ENCODE assay signal across 13 cellular contexts in genomic region chr2:109447251-109447661, GRCh38.
DNase-seq lines count a peak whose midpoint lies in the region; ATAC-seq, FAIRE-seq and TF ChIP-seq lines count a peak whose summit lies in the region.
"Had no signal": no experiment of that assay in that cellular context is flagged by ENCODE, and none has a peak within 500 bp of the region (broad histone marks: within the 10 kb centered on the region; RNA-seq: fewer than 3 reads in every experiment).

No MANE protein-coding gene starts in this region.

- H3K27me3 ChIP-seq in IMR-90 (ENCODE audit: control insufficient read depth, insufficient read depth, low read length), result no peaks in the 10 kb centered on the region
- no peaks in the 10 kb centered on the region for H3K27me3 ChIP-seq in lower lobe of right lung (ENCODE audit: low read depth)

- 10% methylated on average over 2 of the region's 9 CpGs; no CpG with 5 or more reads in 1 of the 2 experiments for WGBS in IMR-90 (ENCODE audit: extremely low coverage in 2 of 2, insufficient read length in 1 of 2), 2 experiments

- in situ Hi-C loops in IMR-90 (cut with MboI; ENCODE audit: low sequenced_read_pairs), result no loop called here

- H3K4me3 ChIP-seq in IMR-90 (ENCODE audit: insufficient read depth, low read depth, low read length) (no peak overlapping the region), lower lobe of right lung (no peak overlapping the region)

- peak; percentile 95 for ATAC-seq in IMR-90 (ENCODE audit: low read depth)
- ATAC-seq in lower lobe of right lung, result no peak
- ATAC-seq: stimulated activated naive CD8-positive, alpha-beta T cell treated with anti-CD3 and anti-CD28 coated beads, Interleukin-15, amount 100 ng/mL, for 72 hours had no signal

- H2BK120ac ChIP-seq in IMR-90 (ENCODE audit: low read depth, low read length), result no peak overlapping the region

- H3K9me3 Mint-ChIP-seq in progenitor cell of endocrine pancreas (ENCODE audit: low read depth), result peaks cover 20% of the 10 kb centered on the region

- H3K18ac ChIP-seq in IMR-90 (ENCODE audit: low read depth, low read length), result no peak overlapping the region

- peaks cover 10% of the 10 kb centered on the region for H3K9me3 ChIP-seq in IMR-90 (ENCODE audit: control insufficient read depth, insufficient read depth, low read length)
- peaks cover 21% of the 10 kb centered on the region for H3K9me3 ChIP-seq in lower lobe of right lung

- dilution Hi-C loops in IMR-90 (cut with HindIII; ENCODE audit: low sequenced_read_pairs, unreplicated experiment), result no loop called here

- BruUV-seq in IMR-90 (replicated peaks; lab: Mats Ljungman, UMichigan), result no TSS peak

- no peak overlapping the region for H3K56ac ChIP-seq in IMR-90 (ENCODE audit: extremely low read depth, insufficient read depth, low read length)

- no peaks in the 10 kb centered on the region for H3K27me3 Mint-ChIP-seq in progenitor cell of endocrine pancreas
- H3K27me3 Mint-ChIP-seq: stimulated activated naive CD8-positive, alpha-beta T cell treated with anti-CD3 and anti-CD28 coated beads, Interleukin-15, amount 100 ng/mL, for 72 hours had no signal

- POLR2A ChIA-PET in IMR-90 (lab: Charles Lee; ENCODE audit: unreplicated experiment), result interaction anchor here (0.6 kb wide), 1 partner anchor 21 kb away, joined by 13 read pairs; no protein-coding TSS in a partner anchor

- TF ChIP-seq POLR2A in IMR-90 (IDR thresholded peaks at IDR 0.05; ENCODE audit: low read depth, low read length), result no peak

- CTCF ChIA-PET in IMR-90 (lab: Yijun Ruan, JAX), result interaction anchor here (0.7 kb wide), 1 partner anchor 67 kb away, joined by 3 read pairs; no protein-coding TSS in a partner anchor

- TF ChIP-seq CTCF in IMR-90 (conservative IDR thresholded peaks at IDR 0.05; ENCODE audit: low read depth, low read length) (no peak), lower lobe of right lung (IDR thresholded peaks at IDR 0.05) (no peak), GM20000 (IDR thresholded peaks at IDR 0.05; ENCODE audit: extremely low read depth, missing control alignments) (no peak), progenitor cell of endocrine pancreas (IDR thresholded peaks at IDR 0.05; ENCODE audit: unreplicated experiment) (no peak)

- DNase-seq in IMR-90 (peak; percentile 98), brain pericyte (ENCODE audit: low read depth, low spot score) (peak; percentile 88), medulla oblongata (ENCODE audit: extremely low spot score) (peak; percentile 15), urothelium cell line (ENCODE audit: low spot score) (peak; percentile 68), lower lobe of right lung (no peak), GM20000 (ENCODE audit: low spot score) (no peak), progenitor cell of endocrine pancreas (ENCODE audit: low spot score, unreplicated experiment) (no peak)
- DNase-seq: activated T-cell treated with anti-CD3 and anti-CD28 coated beads for 4 hours; NCI-H69; small intestine; stimulated activated naive CD8-positive, alpha-beta T cell treated with anti-CD3 and anti-CD28 coated beads, Interleukin-15, amount 100 ng/mL, for 72 hours had no signal

- no peak overlapping the region for H4K8ac ChIP-seq in IMR-90 (ENCODE audit: low read depth in 2 of 2, low read length in 2 of 2)

- H2AK5ac ChIP-seq in IMR-90 (ENCODE audit: low read depth, low read length), result no peak overlapping the region

- H3K36me3 Mint-ChIP-seq in progenitor cell of endocrine pancreas (ENCODE audit: insufficient read depth), result no peaks in the 10 kb centered on the region

- peaks cover 26% of the 10 kb centered on the region; the same call in 1 of the 2 replicates for H4K20me1 ChIP-seq in IMR-90 (ENCODE audit: insufficient read depth, low read length)

- FAIRE-seq in urothelium cell line (lab: Jason Lieb, UNC), result peak; percentile 32
- FAIRE-seq: keratinocyte, small intestine had no signal

- no peak overlapping the region for H3K4me2 ChIP-seq in IMR-90 (ENCODE audit: low read depth, low read length)

- H3K27ac ChIP-seq in IMR-90 (ENCODE audit: insufficient read depth, low read length) (no peak overlapping the region), lower lobe of right lung (no peak overlapping the region)

- intact Hi-C loops in IMR-90 (cut with micrococcal nuclease) (loop anchor here (1.0 to 5.0 kb wide), 3 partner anchors 40 to 280 kb away; no protein-coding TSS in a partner anchor), lower lobe of right lung (cut with DNase I) (no loop called here)

- H3K36me3 ChIP-seq in IMR-90 (ENCODE audit: control insufficient read depth, insufficient read depth, low read length) (peaks cover 32% of the 10 kb centered on the region), lower lobe of right lung (peaks cover 5% of the 10 kb centered on the region)

- peaks cover 5% of the 10 kb centered on the region; the same call in 1 of the 2 replicates for H3K9me1 ChIP-seq in IMR-90 (ENCODE audit: insufficient read depth, low read length)

- H3K23ac ChIP-seq in IMR-90 (ENCODE audit: low read depth, low read length), result no peak overlapping the region

- no peak overlapping the region for H3K4ac ChIP-seq in IMR-90 (ENCODE audit: low read depth, low read length)

- H4K91ac ChIP-seq in IMR-90 (ENCODE audit: insufficient read depth, low read depth, low read length), result no peak overlapping the region

- H2AK9ac ChIP-seq in IMR-90 (replicated peaks; ENCODE audit: low read depth, low read length, poor library complexity), result no peak overlapping the region

- no peak overlapping the region for H3K9ac ChIP-seq in IMR-90 (ENCODE audit: low read depth, low read length)

- peaks cover 12% of the 10 kb centered on the region for H3K4me1 ChIP-seq in IMR-90 (ENCODE audit: control insufficient read depth, insufficient read depth, low read length)
- no peaks in the 10 kb centered on the region for H3K4me1 ChIP-seq in lower lobe of right lung

- peak; percentile 25; the same call in 1 of the 2 replicates for TF ChIP-seq RAD21 in IMR-90 (IDR thresholded peaks at IDR 0.05; ENCODE audit: low read length)

- H2BK15ac ChIP-seq in IMR-90 (ENCODE audit: low read depth, low read length), result no peak overlapping the region

- no peak overlapping the region for H3K4me3 Mint-ChIP-seq in progenitor cell of endocrine pancreas (ENCODE audit: low read depth)
- H3K4me3 Mint-ChIP-seq: stimulated activated naive CD8-positive, alpha-beta T cell treated with anti-CD3 and anti-CD28 coated beads, Interleukin-15, amount 100 ng/mL, for 72 hours; T-helper 2 cell treated with Interferon-gamma antibody and Interleukin-4, amounts not matched to agents 5 μg/mL and 100 μg/mL, for 36 hours had no signal

- H3K27ac Mint-ChIP-seq in progenitor cell of endocrine pancreas, result no peak overlapping the region
- H3K27ac Mint-ChIP-seq: T-helper 2 cell treated with Interferon-gamma antibody and Interleukin-4, amounts not matched to agents 5 μg/mL and 100 μg/mL, for 36 hours had no signal

- H3K14ac ChIP-seq in IMR-90 (replicated peaks; ENCODE audit: low read depth, low read length), result no peak overlapping the region

- H4K5ac ChIP-seq in IMR-90 (ENCODE audit: low read depth, low read length), result no peak overlapping the region

- H3K4me1 Mint-ChIP-seq in progenitor cell of endocrine pancreas (ENCODE audit: low read depth), result no peaks in the 10 kb centered on the region

- no peak overlapping the region for H2BK5ac ChIP-seq in IMR-90 (ENCODE audit: low read depth, low read length, poor library complexity, severe bottlenecking)

- H2AFZ ChIP-seq in IMR-90 (replicated peaks; ENCODE audit: low read length, poor library complexity), result no peak overlapping the region

- H2BK20ac ChIP-seq in IMR-90 (ENCODE audit: low read depth, low read length), result no peak overlapping the region

- peaks cover 0 to 26% of the 10 kb centered on the region in 2 experiments; a peak in 1 of 4 replicates for H3K79me1 ChIP-seq in IMR-90 (ENCODE audit: low read depth in 1 of 2, low read length in 2 of 2)

TF ChIP-seq in IMR-90, 13 proteins besides CTCF, POLR2A, EP300 and RAD21:
- TF ChIP-seq RFX5 (IDR thresholded peaks at IDR 0.05; ENCODE audit: low read depth, low read length) (no peak), RCOR1 (IDR thresholded peaks at IDR 0.05; ENCODE audit: insufficient replicate concordance, low read length) (peak; percentile 46), FOS (IDR thresholded peaks at IDR 0.05; ENCODE audit: low read depth, low read length) (peak; percentile 35; the same call in 1 of the 2 replicates), MAZ (IDR thresholded peaks at IDR 0.05; ENCODE audit: borderline replicate concordance, low read depth, low read length) (no peak), MXI1 (IDR thresholded peaks at IDR 0.05; ENCODE audit: borderline replicate concordance, low read depth, low read length) (peak; percentile 63; the same call in 1 of the 2 replicates), NFE2L2 (IDR thresholded peaks at IDR 0.05; ENCODE audit: low read depth, low read length) (no peak), CEBPB (IDR thresholded peaks at IDR 0.05; ENCODE audit: low read depth, low read length) (peak; percentile 65), SMC3 (IDR thresholded peaks at IDR 0.05; ENCODE audit: low read depth, low read length) (peak; percentile 4; the same call in 1 of the 2 replicates), MAFK (IDR thresholded peaks at IDR 0.05; ENCODE audit: low read depth, low read length) (no peak), CHD1 (IDR thresholded peaks at IDR 0.05; ENCODE audit: low read depth, low read length) (no peak), BHLHE40 (IDR thresholded peaks at IDR 0.05; ENCODE audit: low read depth, low read length) (peak; percentile 66; the same call in 1 of the 2 replicates)
- TF ChIP-seq, protein P1, sequence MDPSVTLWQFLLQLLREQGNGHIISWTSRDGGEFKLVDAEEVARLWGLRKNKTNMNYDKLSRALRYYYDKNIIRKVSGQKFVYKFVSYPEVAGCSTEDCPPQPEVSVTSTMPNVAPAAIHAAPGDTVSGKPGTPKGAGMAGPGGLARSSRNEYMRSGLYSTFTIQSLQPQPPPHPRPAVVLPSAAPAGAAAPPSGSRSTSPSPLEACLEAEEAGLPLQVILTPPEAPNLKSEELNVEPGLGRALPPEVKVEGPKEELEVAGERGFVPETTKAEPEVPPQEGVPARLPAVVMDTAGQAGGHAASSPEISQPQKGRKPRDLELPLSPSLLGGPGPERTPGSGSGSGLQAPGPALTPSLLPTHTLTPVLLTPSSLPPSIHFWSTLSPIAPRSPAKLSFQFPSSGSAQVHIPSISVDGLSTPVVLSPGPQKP (IDR thresholded peaks at IDR 0.05; ENCODE audit: borderline replicate concordance, low read depth, low read length), result no peak
- TF ChIP-seq, protein P2, sequence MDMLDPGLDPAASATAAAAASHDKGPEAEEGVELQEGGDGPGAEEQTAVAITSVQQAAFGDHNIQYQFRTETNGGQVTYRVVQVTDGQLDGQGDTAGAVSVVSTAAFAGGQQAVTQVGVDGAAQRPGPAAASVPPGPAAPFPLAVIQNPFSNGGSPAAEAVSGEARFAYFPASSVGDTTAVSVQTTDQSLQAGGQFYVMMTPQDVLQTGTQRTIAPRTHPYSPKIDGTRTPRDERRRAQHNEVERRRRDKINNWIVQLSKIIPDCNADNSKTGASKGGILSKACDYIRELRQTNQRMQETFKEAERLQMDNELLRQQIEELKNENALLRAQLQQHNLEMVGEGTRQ (IDR thresholded peaks at IDR 0.05; ENCODE audit: low read depth, low read length), result no peak
TF ChIP-seq in IMR-90: peak in this region for 6.

Comparison
In these comparisons a context has a peak if more than half of its experiments do, and no peak if none do; other contexts are left out.
1. DNase-seq: peak in IMR-90 (single experiment), brain pericyte (single experiment), medulla oblongata (single experiment) and urothelium cell line (single experiment); none in lower lobe of right lung (single experiment), GM20000 (single experiment) and progenitor cell of endocrine pancreas (single experiment).